15 cellular contexts compared by ENCODE assay signal in genomic region chr6:94956910-94957309, GRCh38.
"Had no signal": no experiment of that assay in that cellular context is flagged by ENCODE, and none has a peak within 500 bp of the region (broad histone marks: within the 10 kb centered on the region; RNA-seq: fewer than 3 reads in every experiment).

No MANE protein-coding gene starts in this region.

- ATAC-seq: pancreas; stimulated activated naive CD8-positive, alpha-beta T cell treated with anti-CD3 and anti-CD28 coated beads, Interleukin-15, amount 100 ng/mL, for 72 hours; upper lobe of right lung had no signal

- H3K27me3 Mint-ChIP-seq: activated naive CD8-positive, alpha-beta T cell; stimulated activated naive CD8-positive, alpha-beta T cell treated with anti-CD3 and anti-CD28 coated beads, Interleukin-15, amount 100 ng/mL, for 72 hours had no signal

- H3K4me1 Mint-ChIP-seq: endodermal cell; neural crest cell; stimulated activated naive CD8-positive, alpha-beta T cell treated with anti-CD3 and anti-CD28 coated beads, Interleukin-15, amount 100 ng/mL, for 72 hours had no signal

- H3K36me3 ChIP-seq: pancreas, upper lobe of right lung had no signal

- H3K36me3 Mint-ChIP-seq: activated naive CD8-positive, alpha-beta T cell had no signal

- H3K9me3 ChIP-seq: pancreas, testis, upper lobe of right lung had no signal

- H3K27me3 ChIP-seq: pancreas, testis, upper lobe of right lung had no signal

- H3K9me3 Mint-ChIP-seq: activated T-helper 2 cell treated with anti-CD3 and anti-CD28 coated beads, Interferon-gamma antibody, Interleukin-2, Interleukin-4, amounts not matched to agents 10 μg/mL and 5 μg/mL and 100 μg/mL, durations not matched to agents 14 hours and 24 hours and 36 hours; endodermal cell had no signal

- H3K4me3 ChIP-seq: pancreas, testis, upper lobe of right lung had no signal

- H3K4me1 ChIP-seq: pancreas, testis, upper lobe of right lung had no signal

- H3K27ac ChIP-seq: pancreas, testis, upper lobe of right lung had no signal

- H3K4me3 Mint-ChIP-seq: activated naive CD8-positive, alpha-beta T cell; endodermal cell; neural crest cell; stimulated activated naive CD8-positive, alpha-beta T cell treated with anti-CD3 and anti-CD28 coated beads, Interleukin-15, amount 100 ng/mL, for 72 hours had no signal

- H3K27ac Mint-ChIP-seq: activated naive CD8-positive, alpha-beta T cell; activated T-helper 2 cell treated with anti-CD3 and anti-CD28 coated beads, Interferon-gamma antibody, Interleukin-2, Interleukin-4, amounts not matched to agents 10 μg/mL and 5 μg/mL and 100 μg/mL, durations not matched to agents 14 hours and 24 hours and 36 hours; endodermal cell; stimulated activated naive CD8-positive, alpha-beta T cell treated with anti-CD3 and anti-CD28 coated beads, Interleukin-15, amount 100 ng/mL, for 72 hours had no signal

- DNase-seq: activated T-cell treated with anti-CD3 and anti-CD28 coated beads for 4 hours; anterior cingulate cortex; cerebellar nuclear complex; dermis blood vessel endothelial cell; endodermal cell; hippocampal formation; kidney glomerular epithelial cell; pancreas; stimulated activated CD4-positive, alpha-beta T cell treated with anti-CD3 and anti-CD28 coated beads, Interleukin-4, amount 100 ng/mL, for 4 hours; stimulated activated naive CD8-positive, alpha-beta T cell treated with anti-CD3 and anti-CD28 coated beads, Interleukin-15, amount 100 ng/mL, for 72 hours; testis; upper lobe of right lung had no signal
